In the genomic region with DNA sequence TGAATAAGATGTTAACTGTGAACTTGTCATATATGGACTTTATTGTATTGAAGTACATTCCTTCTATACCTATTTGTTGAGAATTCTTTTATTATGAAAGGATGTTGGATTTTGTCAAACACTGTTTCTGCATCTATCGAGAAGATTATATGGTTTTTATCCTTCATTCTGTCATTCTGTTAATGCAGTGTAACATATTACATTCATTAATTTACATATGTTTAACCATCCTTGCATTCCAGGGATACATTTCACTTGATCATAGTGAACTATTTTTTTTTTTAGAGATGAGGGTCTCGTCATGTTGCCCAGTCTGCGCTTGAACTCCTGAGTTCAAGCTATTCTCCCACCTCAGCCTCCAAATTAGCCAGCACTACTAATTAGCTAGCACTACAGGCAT, we compare ENCODE assay signal across 14 cellular contexts. TPM values are rescaled to one million over a fixed set of nuclear protein-coding genes. Genes with fewer than 3 reads are reported as not detected.
DNase-seq lines count a peak whose midpoint lies in the region; ATAC-seq and TF ChIP-seq lines count a peak whose summit lies in the region.
"Had no signal": no experiment of that assay in that cellular context is flagged by ENCODE, and none has a peak within 500 bp of the region (broad histone marks: within the 10 kb centered on the region; RNA-seq: fewer than 3 reads in every experiment).

No MANE protein-coding gene starts in this region.

- H3K36me3 ChIP-seq in adipocyte (ENCODE audit: control insufficient read depth, insufficient read depth, low read length, severe bottlenecking) (no peaks in the 10 kb centered on the region), osteoblast (ENCODE audit: insufficient read depth, low read length) (no peaks in the 10 kb centered on the region)

- H3K9me3 ChIP-seq in adipocyte (ENCODE audit: control insufficient read depth, low read length) (peaks cover 14% of the 10 kb centered on the region), osteoblast (ENCODE audit: low read depth, low read length) (no peaks in the 10 kb centered on the region)

- H3K9ac ChIP-seq in adipocyte (ENCODE audit: low read length), result no peak overlapping the region

- H3K27ac ChIP-seq in osteoblast (ENCODE audit: low read depth, low read length), result peak overlapping the region; percentile 69
- H3K27ac ChIP-seq: C4-2B, HL-60 had no signal

- no peaks in the 10 kb centered on the region for H4K20me1 ChIP-seq in osteoblast (ENCODE audit: insufficient read depth, low read length)

- DNase-seq in adipocyte (ENCODE audit: low read depth), result no peak
- no peak for DNase-seq in effector memory CD8-positive, alpha-beta T cell
- DNase-seq in osteoblast (ENCODE audit: insufficient read length, low spot score, missing footprints), result no peak
- no peak for DNase-seq in HT-29 (ENCODE audit: low spot score)
- DNase-seq: AML-193; Caco-2; CD4-positive, alpha-beta T cell; HCEC 1CT had no signal

- H3K4me1 ChIP-seq in adipocyte (ENCODE audit: control insufficient read depth, insufficient read depth, low read length) (peaks cover 3% of the 10 kb centered on the region), osteoblast (ENCODE audit: insufficient read depth, low read length) (peaks cover 13% of the 10 kb centered on the region)

- peaks cover 0 to 11% of the 10 kb centered on the region in 2 donors for H3K9me3 Mint-ChIP-seq in effector memory CD8-positive, alpha-beta T cell
- H3K9me3 Mint-ChIP-seq: GM23338 had no signal

- H3K27me3 Mint-ChIP-seq in effector memory CD8-positive, alpha-beta T cell, result no peaks in the 10 kb centered on the region
- H3K27me3 Mint-ChIP-seq: CD4-positive, alpha-beta T cell had no signal

- H3K79me2 ChIP-seq in osteoblast (ENCODE audit: insufficient read depth, low read length), result no peaks in the 10 kb centered on the region

- peak overlapping the region; percentile 23 for H3K4me3 ChIP-seq in adipocyte (ENCODE audit: low read length)
- H3K4me3 ChIP-seq in osteoblast (ENCODE audit: insufficient read depth, low read length), result no peak overlapping the region
- H3K4me3 ChIP-seq: GM23338 had no signal

- peaks cover 2% of the 10 kb centered on the region for H3K36me3 Mint-ChIP-seq in effector memory CD8-positive, alpha-beta T cell (ENCODE audit: insufficient read depth)
- H3K36me3 Mint-ChIP-seq: IgD-negative memory B cell had no signal

- TF ChIP-seq CTCF in osteoblast (IDR thresholded peaks at IDR 0.05; ENCODE audit: extremely low read depth, low read depth, low read length), result no peak

- no peak overlapping the region for H3K4me2 ChIP-seq in osteoblast (ENCODE audit: insufficient read depth, low read length)
- H3K4me2 ChIP-seq: GM23338 had no signal

- H3K4me3 Mint-ChIP-seq in effector memory CD8-positive, alpha-beta T cell, result peak overlapping the region in 1 of 2 donors; percentile 16
- H3K4me3 Mint-ChIP-seq: CD4-positive, alpha-beta T cell; GM23338 had no signal

- H2AFZ ChIP-seq in osteoblast (ENCODE audit: low read length), result no peak overlapping the region
- H2AFZ ChIP-seq: GM23338 had no signal

- H3K27me3 ChIP-seq in adipocyte (replicated peaks; ENCODE audit: control insufficient read depth, insufficient read depth, low read length) (no peaks in the 10 kb centered on the region), osteoblast (ENCODE audit: insufficient read depth, low read length) (no peaks in the 10 kb centered on the region)

- H3K4me1 Mint-ChIP-seq in effector memory CD8-positive, alpha-beta T cell (ENCODE audit: low read depth in 2 of 2), result peaks cover 15 to 26% of the 10 kb centered on the region in 2 donors
- H3K4me1 Mint-ChIP-seq: IgD-negative memory B cell had no signal

- ATAC-seq in effector memory CD8-positive, alpha-beta T cell (replicated peaks), result no peak
- ATAC-seq in HG03457 (IDR thresholded peaks at IDR 0.05; ENCODE audit: unreplicated experiment) (no peak), GM19351 (IDR thresholded peaks at IDR 0.05; ENCODE audit: unreplicated experiment) (no peak)
- ATAC-seq: GM23338 had no signal

- H3K27ac Mint-ChIP-seq in effector memory CD8-positive, alpha-beta T cell, result peak overlapping the region; percentile 69 to 81
- H3K27ac Mint-ChIP-seq: CD4-positive, alpha-beta T cell; GM23338 had no signal

RNA-seq across cellular contexts. Expression of a gene that starts 48.4 kb away (rescaled TPM):
- total RNA-seq in osteoblast, result 38.7 and 41.0 TPM in 2 replicates
- 30.3 and 43.6 TPM in 2 replicates for total RNA-seq in HT-29 (2014; rRNA removed; shearing (Covaris generic))

RNA-seq across cellular contexts. Expression of a gene that starts 54.5 kb away (rescaled TPM):
- 1.8 and 5.3 TPM in 2 replicates for total RNA-seq in osteoblast
- total RNA-seq in HT-29 (2014; rRNA removed; shearing (Covaris generic)), result 52.8 and 61.7 TPM in 2 replicates
